15 cellular contexts compared by ENCODE assay signal in the genomic region with DNA sequence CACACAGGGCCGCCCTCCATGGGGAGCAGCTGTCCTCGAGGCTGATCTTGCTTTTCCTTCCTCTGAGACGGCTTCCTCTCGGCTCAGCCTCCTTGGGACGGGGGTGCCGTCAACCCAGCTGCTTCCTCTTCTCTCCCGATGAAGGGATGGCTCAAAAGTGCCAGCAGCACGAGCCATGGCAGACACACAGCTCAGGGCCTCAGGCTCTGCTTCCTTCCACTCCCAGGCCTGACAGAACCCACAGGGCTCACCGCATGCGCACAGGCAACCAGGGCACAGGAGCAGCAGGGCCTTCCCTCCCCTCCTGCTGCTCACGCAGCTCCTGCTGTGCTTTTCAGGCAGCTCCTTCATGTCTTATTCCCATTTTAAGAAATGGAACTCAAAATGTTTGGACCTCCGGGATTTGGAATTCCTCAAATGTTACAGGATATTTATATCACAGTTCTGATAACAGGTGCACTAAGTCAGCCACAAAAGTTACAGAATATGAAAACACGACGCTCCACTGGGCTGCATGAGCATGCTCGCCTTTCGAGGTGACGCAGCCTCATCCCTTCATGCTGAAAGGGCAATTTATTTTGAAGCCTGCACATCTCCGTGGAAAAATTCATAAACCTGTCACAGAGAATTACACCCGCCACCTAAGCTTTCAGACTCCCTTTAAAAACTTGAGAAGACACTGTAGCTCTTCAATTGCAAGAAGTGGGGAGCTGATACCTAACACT.
DNase-seq lines count a peak whose midpoint lies in the region; ATAC-seq, FAIRE-seq and TF ChIP-seq lines count a peak whose summit lies in the region.
"Had no signal": no experiment of that assay in that cellular context is flagged by ENCODE, and none has a peak within 500 bp of the region (broad histone marks: within the 10 kb centered on the region; RNA-seq: fewer than 3 reads in every experiment).

No MANE protein-coding gene starts in this region.

- H3K36me3 Mint-ChIP-seq in nephron (ENCODE audit: low read depth), result no peaks in the 10 kb centered on the region
- H3K36me3 Mint-ChIP-seq: type B pancreatic cell had no signal

- TF ChIP-seq CTCF in RWPE1 (conservative IDR thresholded peaks at IDR 0.05; ENCODE audit: low read depth) (no peak), nephron (IDR thresholded peaks at IDR 0.05; ENCODE audit: unreplicated experiment in 3 of 3) (no peak), thoracic aorta (IDR thresholded peaks at IDR 0.05) (no peak)

- H3K36me3 ChIP-seq in thoracic aorta, result no peaks in the 10 kb centered on the region
- H3K36me3 ChIP-seq: MG63 had no signal

- no peaks in the 10 kb centered on the region for H3K27me3 ChIP-seq in thoracic aorta (replicated peaks; ENCODE audit: insufficient read depth)
- H3K27me3 ChIP-seq: MG63 had no signal

- POLR2A ChIA-PET in RWPE1 (lab: Yijun Ruan, JAX; ENCODE audit: low non-redundant PET), result no interaction called here

- H3K4me3 Mint-ChIP-seq in nephron, result peak overlapping the region; percentile 10 to 59 (median 47)
- H3K4me3 Mint-ChIP-seq: type B pancreatic cell had no signal

- H3K4me3 ChIP-seq in thoracic aorta, result no peak overlapping the region
- H3K4me3 ChIP-seq: MG63 had no signal

- ATAC-seq in thoracic aorta (ENCODE audit: insufficient number of reproducible peaks, low FRiP score, low read depth) (no peak), GM18909 (IDR thresholded peaks at IDR 0.05; ENCODE audit: poor library complexity, unreplicated experiment) (no peak)

- H3K27ac ChIP-seq in RWPE1 (peak overlapping the region; percentile 34; the same call in 1 of the 2 replicates), thoracic aorta (peak overlapping the region; percentile 76 to 77)

- peaks cover 52% of the 10 kb centered on the region for H3K4me1 Mint-ChIP-seq in nephron

- no peaks in the 10 kb centered on the region for H3K27me3 Mint-ChIP-seq in nephron (ENCODE audit: low read depth)
- H3K27me3 Mint-ChIP-seq: type B pancreatic cell had no signal

- CTCF ChIA-PET in RWPE1 (lab: Yijun Ruan, JAX), result no interaction called here

- no peaks in the 10 kb centered on the region for H3K9me3 ChIP-seq in thoracic aorta
- H3K9me3 ChIP-seq: MG63 had no signal

- no peaks in the 10 kb centered on the region for H3K9me3 Mint-ChIP-seq in nephron
- H3K9me3 Mint-ChIP-seq: type B pancreatic cell had no signal

- DNase-seq in RWPE1 (ENCODE audit: low spot score) (no peak), globus pallidus (ENCODE audit: low spot score) (peak; percentile 40), thoracic aorta (ENCODE audit: low spot score) (no peak), urothelium cell line (ENCODE audit: low spot score) (no peak), NCI-H2107 (lab: John Stamatoyannopoulos, UW) (no peak)
- DNase-seq: activated CD4-positive, alpha-beta T cell treated with anti-CD3 and anti-CD28 coated beads, Interleukin-2, amount 50 U/mL, for 48 hours; activated naive CD4-positive, alpha-beta T cell treated with Interleukin-2 at 50 U/mL for 16 hours; effector memory CD4-positive, alpha-beta T cell; MG63; NCI-H748 treated with DMSO at 0.1 percent for 48 hours; stimulated activated CD4-positive, alpha-beta T cell treated with anti-CD3 and anti-CD28 coated beads, Interleukin-4, amount 100 ng/mL, for 4 hours; SW 1271 had no signal

- peaks cover 5 to 8% of the 10 kb centered on the region in 2 donors for H3K4me1 ChIP-seq in thoracic aorta (ENCODE audit: control insufficient read depth in 1 of 2, low read depth in 2 of 2)

- peak overlapping the region; percentile 89 to 98 (median 96) for H3K27ac Mint-ChIP-seq in nephron
- H3K27ac Mint-ChIP-seq: type B pancreatic cell had no signal

- no peak for FAIRE-seq in urothelium cell line (lab: Jason Lieb, UNC)
